ENCODE assay signal across 11 cellular contexts in genomic region chr12:75766263-75767160, GRCh38.
A peak's percentile ranks its signal among the peaks of the same experiment; 100 is the strongest.
DNase-seq lines count a peak whose midpoint lies in the region; ATAC-seq lines count a peak whose summit lies in the region.
"Had no signal": no experiment of that assay in that cellular context is flagged by ENCODE, and none has a peak within 500 bp of the region (broad histone marks: within the 10 kb centered on the region; RNA-seq: fewer than 3 reads in every experiment).

No MANE protein-coding gene starts in this region.

- H3K9me3 ChIP-seq in CD4-positive, alpha-beta memory T cell (ENCODE audit: control insufficient read depth in 1 of 2, low read length in 2 of 2) = no peaks in the 10 kb centered on the region
- H3K9me3 ChIP-seq: SJSA1 had no signal

- no peak overlapping the region for H3K4me3 Mint-ChIP-seq in activated T-cell treated with anti-CD3 and anti-CD28 coated beads, Interleukin-2, amount 50 U/mL, for 4 hours
- H3K4me3 Mint-ChIP-seq in CD4-positive, alpha-beta memory T cell = no peak overlapping the region
- no peak overlapping the region for H3K4me3 Mint-ChIP-seq in T-helper 2 cell treated with Interferon-gamma antibody and Interleukin-4, amounts not matched to agents 5 μg/mL and 100 μg/mL, for 36 hours

- no peaks in the 10 kb centered on the region for H3K9me3 Mint-ChIP-seq in activated T-cell treated with anti-CD3 and anti-CD28 coated beads, Interleukin-2, amount 50 U/mL, for 4 hours
- peaks cover 0 to 2% (median 0%) of the 10 kb centered on the region in 8 donors for H3K9me3 Mint-ChIP-seq in CD4-positive, alpha-beta memory T cell
- H3K9me3 Mint-ChIP-seq in T-helper 2 cell treated with Interferon-gamma antibody and Interleukin-4, amounts not matched to agents 5 μg/mL and 100 μg/mL, for 36 hours = no peaks in the 10 kb centered on the region

- CTCF ChIA-PET in CD4-positive, alpha-beta memory T cell (lab: Charles Lee; ENCODE audit: partially characterized antibody) = no interaction called here

- POLR2A ChIA-PET in CD4-positive, alpha-beta memory T cell (lab: Charles Lee; ENCODE audit: partially characterized antibody) = no interaction called here

- DNase-seq in activated T-cell treated with anti-CD3 and anti-CD28 coated beads, Interleukin-2, amount 50 U/mL, for 4 hours = no peak
- DNase-seq in activated T-cell treated with anti-CD3 and anti-CD28 coated beads for 4 hours (no peak), SW480 (ENCODE audit: low spot score) (peak; percentile 89), foreskin melanocyte (peak; percentile 85), smooth muscle cell of the brain vasculature (ENCODE audit: low read depth, low spot score) (peak; percentile 33), sciatic nerve (ENCODE audit: low spot score) (no peak)
- DNase-seq in CD4-positive, alpha-beta memory T cell = no peak
- no peak for DNase-seq in T-helper 2 cell treated with Interferon-gamma antibody and Interleukin-4, amounts not matched to agents 5 μg/mL and 100 μg/mL, for 36 hours (ENCODE audit: low spot score)
- DNase-seq: activated CD8-positive, alpha-beta memory T cell treated with anti-CD3 and anti-CD28 coated beads for 24 hours; right cardiac atrium had no signal

- ATAC-seq in activated T-cell treated with anti-CD3 and anti-CD28 coated beads, Interleukin-2, amount 50 U/mL, for 4 hours = peak; percentile 40 to 48
- ATAC-seq in sciatic nerve = no peak
- ATAC-seq: right cardiac atrium had no signal

- H3K27ac Mint-ChIP-seq in CD4-positive, alpha-beta memory T cell = no peak overlapping the region
- H3K27ac Mint-ChIP-seq in T-helper 2 cell treated with Interferon-gamma antibody and Interleukin-4, amounts not matched to agents 5 μg/mL and 100 μg/mL, for 36 hours = no peak overlapping the region

- no peaks in the 10 kb centered on the region for H3K4me1 ChIP-seq in CD4-positive, alpha-beta memory T cell (ENCODE audit: insufficient read depth, low read length)

- H3K27me3 ChIP-seq in CD4-positive, alpha-beta memory T cell (ENCODE audit: insufficient read depth, low read length) = no peaks in the 10 kb centered on the region
- H3K27me3 ChIP-seq: SJSA1 had no signal

- no peaks in the 10 kb centered on the region for H3K36me3 ChIP-seq in CD4-positive, alpha-beta memory T cell (ENCODE audit: insufficient read depth, low read length)
- H3K36me3 ChIP-seq: SJSA1 had no signal

- H3K4me3 ChIP-seq in CD4-positive, alpha-beta memory T cell (ENCODE audit: low read length in 2 of 2) = no peak overlapping the region
- H3K4me3 ChIP-seq: SJSA1 had no signal

- H3K27ac ChIP-seq in CD4-positive, alpha-beta memory T cell (ENCODE audit: low read depth, low read length) = no peak overlapping the region
- H3K27ac ChIP-seq: SJSA1 had no signal

- H3K4me1 Mint-ChIP-seq in activated T-cell treated with anti-CD3 and anti-CD28 coated beads, Interleukin-2, amount 50 U/mL, for 4 hours (ENCODE audit: low read depth) = no peaks in the 10 kb centered on the region
- H3K4me1 Mint-ChIP-seq in CD4-positive, alpha-beta memory T cell = no peaks in the 10 kb centered on the region
- H3K4me1 Mint-ChIP-seq in T-helper 2 cell treated with Interferon-gamma antibody and Interleukin-4, amounts not matched to agents 5 μg/mL and 100 μg/mL, for 36 hours (ENCODE audit: low read depth) = no peaks in the 10 kb centered on the region

- intact Hi-C loops in sciatic nerve (cut with DNase I) = no loop called here
- intact Hi-C loops in CD4-positive, alpha-beta memory T cell (cut with micrococcal nuclease) = no loop called here

- no peaks in the 10 kb centered on the region for H3K36me3 Mint-ChIP-seq in activated T-cell treated with anti-CD3 and anti-CD28 coated beads, Interleukin-2, amount 50 U/mL, for 4 hours (ENCODE audit: insufficient read depth)
- no peaks in the 10 kb centered on the region for H3K36me3 Mint-ChIP-seq in CD4-positive, alpha-beta memory T cell
- H3K36me3 Mint-ChIP-seq in T-helper 2 cell treated with Interferon-gamma antibody and Interleukin-4, amounts not matched to agents 5 μg/mL and 100 μg/mL, for 36 hours (ENCODE audit: low read depth) = no peaks in the 10 kb centered on the region

- H3K27me3 Mint-ChIP-seq in activated T-cell treated with anti-CD3 and anti-CD28 coated beads, Interleukin-2, amount 50 U/mL, for 4 hours (ENCODE audit: low read depth) = no peaks in the 10 kb centered on the region
- peaks cover 0 to 3% of the 10 kb centered on the region in 2 donors for H3K27me3 Mint-ChIP-seq in CD4-positive, alpha-beta memory T cell
- peaks cover 38% of the 10 kb centered on the region for H3K27me3 Mint-ChIP-seq in T-helper 2 cell treated with Interferon-gamma antibody and Interleukin-4, amounts not matched to agents 5 μg/mL and 100 μg/mL, for 36 hours (ENCODE audit: low read depth)

Comparison
In these comparisons a context has a peak if more than half of its experiments do, and no peak if none do; other contexts are left out.
1. DNase-seq: peak in SW480 (single experiment), foreskin melanocyte (single experiment) and smooth muscle cell of the brain vasculature (single experiment); none in activated T-cell treated with anti-CD3 and anti-CD28 coated beads, Interleukin-2, amount 50 U/mL, for 4 hours (single experiment), activated T-cell treated with anti-CD3 and anti-CD28 coated beads for 4 hours (single experiment), sciatic nerve (single experiment), CD4-positive, alpha-beta memory T cell (0 of 5) and T-helper 2 cell treated with Interferon-gamma antibody and Interleukin-4, amounts not matched to agents 5 μg/mL and 100 μg/mL, for 36 hours (single experiment).